10 cellular contexts compared by ENCODE assay signal in genomic region chr7:130352335-130353074, GRCh38. TPM values are rescaled to one million over a fixed set of nuclear protein-coding genes. Genes with fewer than 3 reads are reported as not detected.
A peak's percentile ranks its signal among the peaks of the same experiment; 100 is the strongest.
DNase-seq lines count a peak whose midpoint lies in the region; ATAC-seq and TF ChIP-seq lines count a peak whose summit lies in the region.
"Had no signal": no experiment of that assay in that cellular context is flagged by ENCODE, and none has a peak within 500 bp of the region (broad histone marks: within the 10 kb centered on the region; RNA-seq: fewer than 3 reads in every experiment).

No MANE protein-coding gene starts in this region.

- H3K4ac ChIP-seq in H9 (ENCODE audit: low read depth, low read length): no peak overlapping the region

- no peak overlapping the region for H3K27ac Mint-ChIP-seq in glutamatergic neuron (ENCODE audit: unreplicated experiment)
- H3K27ac Mint-ChIP-seq in H9: no peak overlapping the region

- no peak overlapping the region for H2BK12ac ChIP-seq in H9 (ENCODE audit: insufficient read length, low read depth, low read length)

- TF ChIP-seq CTCF in HCT116 (IDR thresholded peaks at IDR 0.05 in 2 of 3, conservative IDR thresholded peaks at IDR 0.05 in 1 of 3; ENCODE audit: borderline replicate concordance in 1 of 3, insufficient read depth in 1 of 3, low read depth in 2 of 3, low read length in 2 of 3): no peak
- no peak for TF ChIP-seq CTCF in gastroesophageal sphincter (IDR thresholded peaks at IDR 0.05)
- TF ChIP-seq CTCF in smooth muscle cell (IDR thresholded peaks at IDR 0.05; ENCODE audit: borderline replicate concordance, insufficient read depth, poor library complexity, severe bottlenecking): no peak
- no peak for TF ChIP-seq CTCF in glutamatergic neuron (IDR thresholded peaks at IDR 0.05; ENCODE audit: partially characterized antibody, unreplicated experiment)
- no peak for TF ChIP-seq CTCF in H9 (conservative IDR thresholded peaks at IDR 0.05)

- H2BK15ac ChIP-seq in H9 (ENCODE audit: low read depth, low read length): no peak overlapping the region

- H3K18ac ChIP-seq in H9 (ENCODE audit: insufficient read length, low read depth, low read length): no peak overlapping the region

- intact Hi-C loops in HCT116 (cut with micrococcal nuclease): no loop called here

- RAD21 ChIA-PET in HCT116 (lab: Charles Lee; ENCODE audit: low non-redundant PET in 1 of 2, low total read pairs in 2 of 2, uncharacterized antibody in 2 of 2, unreplicated experiment in 2 of 2): no interaction called here

- H3K36me3 Mint-ChIP-seq in glutamatergic neuron (ENCODE audit: unreplicated experiment): no peaks in the 10 kb centered on the region
- no peaks in the 10 kb centered on the region for H3K36me3 Mint-ChIP-seq in H9 (ENCODE audit: insufficient read depth in 1 of 3, low read depth in 3 of 3)

- H3K4me1 ChIP-seq in HCT116 (ENCODE audit: control insufficient read depth in 1 of 2, insufficient read depth in 2 of 2, low read length in 2 of 2) (peaks cover 28 to 39% of the 10 kb centered on the region in 2 experiments), gastroesophageal sphincter (peaks cover 0 to 47% (median 28%) of the 10 kb centered on the region in 3 donors), smooth muscle cell (ENCODE audit: low read depth) (peaks cover 49% of the 10 kb centered on the region), H9 (ENCODE audit: insufficient read depth, low read length) (peaks cover 10% of the 10 kb centered on the region; the same call in 1 of the 2 replicates)
- H3K4me1 ChIP-seq: parathyroid adenoma had no signal

- H3K4me3 ChIP-seq in HCT116 (replicated peaks in 1 of 2; ENCODE audit: low read depth in 1 of 2, low read length in 2 of 2) (no peak overlapping the region), gastroesophageal sphincter (no peak overlapping the region), smooth muscle cell (no peak overlapping the region)

- no peak for TF ChIP-seq RAD21 in HCT116 (IDR thresholded peaks at IDR 0.05; ENCODE audit: low read depth)

- peaks cover 35% of the 10 kb centered on the region for H3F3A ChIP-seq in smooth muscle cell (ENCODE audit: low read depth)

- H4K8ac ChIP-seq in H9 (replicated peaks; ENCODE audit: insufficient read length, low read depth, low read length): no peak overlapping the region

- no peak for TF ChIP-seq EP300 in gastroesophageal sphincter (IDR thresholded peaks at IDR 0.05)

- H2BK20ac ChIP-seq in H9 (ENCODE audit: low read depth, low read length, poor library complexity, severe bottlenecking): no peak overlapping the region

- H3K23ac ChIP-seq in H9 (ENCODE audit: insufficient read length, low read depth, low read length): no peak overlapping the region

- H2AFZ ChIP-seq in HCT116 (ENCODE audit: low read depth, low read length, poor library complexity, severe bottlenecking): peak overlapping the region; percentile 78
- no peak overlapping the region for H2AFZ ChIP-seq in smooth muscle cell (ENCODE audit: low read depth)
- H2AFZ ChIP-seq in H9 (ENCODE audit: low read length): no peak overlapping the region
- H2AFZ ChIP-seq: parathyroid adenoma had no signal

- no peak for DNase-seq in HCT116 (ENCODE audit: low read depth, low spot score)
- peak; percentile 63 for DNase-seq in RPMI7951 (ENCODE audit: low read depth)
- no peak for DNase-seq in smooth muscle cell (lab: John Stamatoyannopoulos, UW; ENCODE audit: unreplicated experiment)
- DNase-seq in glutamatergic neuron: no peak
- DNase-seq in H9: no peak
- DNase-seq in activated CD4-positive, alpha-beta T cell treated with anti-CD3 and anti-CD28 coated beads, Interleukin-2, amount 50 U/mL, for 1 hour: no peak
- no peak for DNase-seq in NCI-H1694 (lab: John Stamatoyannopoulos, UW)
- DNase-seq: activated effector memory CD4-positive, alpha-beta T cell treated with anti-CD3 and anti-CD28 coated beads, Interleukin-2, amount 50 U/mL, for 16 hours had no signal

- H2BK5ac ChIP-seq in H9 (ENCODE audit: insufficient read length, low read length): no peak overlapping the region

- H4K91ac ChIP-seq in H9 (ENCODE audit: insufficient read length, low read depth, low read length): no peak overlapping the region

- no peak overlapping the region for H2AK5ac ChIP-seq in H9 (ENCODE audit: insufficient read length, low read length)

- no peak overlapping the region for H3K14ac ChIP-seq in H9 (ENCODE audit: insufficient read depth, low read length)

- ATAC-seq in HCT116: no peak
- no peak for ATAC-seq in gastroesophageal sphincter

- H3K4me2 ChIP-seq in HCT116 (ENCODE audit: low read length) (peak overlapping the region; percentile 39), smooth muscle cell (peak overlapping the region; percentile 5), H9 (ENCODE audit: insufficient read depth, insufficient read length, low read length) (no peak overlapping the region)

- H3K79me2 ChIP-seq in HCT116 (ENCODE audit: insufficient read depth, low read length): no peaks in the 10 kb centered on the region
- H3K79me2 ChIP-seq in smooth muscle cell (ENCODE audit: low read depth): no peaks in the 10 kb centered on the region
- H3K79me2 ChIP-seq in H9 (ENCODE audit: insufficient read depth, low read length): no peaks in the 10 kb centered on the region
- H3K79me2 ChIP-seq: parathyroid adenoma had no signal

- CTCF ChIA-PET in HCT116 (lab: Charles Lee): no interaction called here

- no peaks in the 10 kb centered on the region for H3K9me2 ChIP-seq in HCT116 (ENCODE audit: insufficient read depth)

- peaks cover 5% of the 10 kb centered on the region for H3K27me3 Mint-ChIP-seq in glutamatergic neuron (ENCODE audit: unreplicated experiment)
- peaks cover 5% of the 10 kb centered on the region; the same call in 1 of the 2 replicates for H3K27me3 Mint-ChIP-seq in H9 (ENCODE audit: low read depth)

- H4K20me1 ChIP-seq in HCT116 (ENCODE audit: insufficient read depth) (no peaks in the 10 kb centered on the region), smooth muscle cell (ENCODE audit: low read depth) (no peaks in the 10 kb centered on the region), H9 (ENCODE audit: control insufficient read depth, insufficient read depth, insufficient read length) (no peaks in the 10 kb centered on the region)

- H3K4me3 Mint-ChIP-seq in glutamatergic neuron (ENCODE audit: unreplicated experiment) (no peak overlapping the region), H9 (no peak overlapping the region; a peak in 1 of 5 replicates)

- H3K79me1 ChIP-seq in H9 (ENCODE audit: insufficient read depth, low read depth, low read length, poor library complexity, severe bottlenecking): no peaks in the 10 kb centered on the region

- H3K36me3 ChIP-seq in HCT116 (ENCODE audit: control insufficient read depth in 1 of 2, insufficient read depth in 2 of 2, low read length in 2 of 2): no peaks in the 10 kb centered on the region
- no peaks in the 10 kb centered on the region for H3K36me3 ChIP-seq in gastroesophageal sphincter
- no peaks in the 10 kb centered on the region for H3K36me3 ChIP-seq in smooth muscle cell (ENCODE audit: low read depth)

- H3K27ac ChIP-seq in HCT116 (ENCODE audit: low read depth, low read length) (no peak overlapping the region), gastroesophageal sphincter (peak overlapping the region in 3 of 4 donors; percentile 35 to 70 (median 69)), smooth muscle cell (ENCODE audit: low read depth) (peak overlapping the region; percentile 41), H9 (ENCODE audit: insufficient read length, low read depth, low read length) (no peak overlapping the region)
- H3K27ac ChIP-seq: parathyroid adenoma had no signal

- H3T11ph ChIP-seq in H9 (ENCODE audit: low read length): no peak overlapping the region

- H3K27me3 ChIP-seq in HCT116 (ENCODE audit: insufficient read depth, low read length) (no peaks in the 10 kb centered on the region), gastroesophageal sphincter (no peaks in the 10 kb centered on the region), smooth muscle cell (ENCODE audit: low read depth) (no peaks in the 10 kb centered on the region), H9 (ENCODE audit: insufficient read depth, low read length) (no peaks in the 10 kb centered on the region)

- BruUV-seq in HCT116 (replicated peaks; lab: Mats Ljungman, UMichigan): no TSS peak

- POLR2A ChIA-PET in HCT116 (lab: Charles Lee): interaction anchor here (0.6 kb wide), 1 partner anchor 288 kb away, joined by 3 read pairs; no protein-coding TSS in a partner anchor

- WGBS in gastroesophageal sphincter (ENCODE audit: low coverage in 1 of 2), 2 donors: 47 to 60% methylated on average over 9 to 17 of the region's 19 CpGs
- 68% methylated on average over 19 of the region's 19 CpGs for WGBS in smooth muscle cell (ENCODE audit: low lambda C conversion rate)
- WGBS in H9 (ENCODE audit: extremely low coverage, insufficient read length, low lambda C conversion rate): no CpG with 5 or more reads among the region's 19 CpGs

- H4K5ac ChIP-seq in H9 (ENCODE audit: insufficient read length, low read depth, low read length): no peak overlapping the region

- no peaks in the 10 kb centered on the region for H3K23me2 ChIP-seq in H9 (ENCODE audit: insufficient read length, low read depth, low read length, poor library complexity, severe bottlenecking)

- H3K9me3 Mint-ChIP-seq in glutamatergic neuron (ENCODE audit: unreplicated experiment): peaks cover 2% of the 10 kb centered on the region
- no peaks in the 10 kb centered on the region for H3K9me3 Mint-ChIP-seq in H9

- peaks cover 33% of the 10 kb centered on the region for H3K4me1 Mint-ChIP-seq in glutamatergic neuron (ENCODE audit: low read depth, unreplicated experiment)
- peaks cover 43 to 51% of the 10 kb centered on the region in 2 experiments for H3K4me1 Mint-ChIP-seq in H9

- no peaks in the 10 kb centered on the region for H3K9me3 ChIP-seq in HCT116 (ENCODE audit: control insufficient read depth in 1 of 2, insufficient read depth in 1 of 2, low read depth in 1 of 2, low read length in 2 of 2)
- H3K9me3 ChIP-seq in gastroesophageal sphincter: no peaks in the 10 kb centered on the region
- H3K9me3 ChIP-seq in smooth muscle cell (replicated peaks; ENCODE audit: low read depth): no peaks in the 10 kb centered on the region
- no peaks in the 10 kb centered on the region for H3K9me3 ChIP-seq in H9 (ENCODE audit: control insufficient read depth, low read depth, low read length)

- TF ChIP-seq POLR2A in HCT116 (IDR thresholded peaks at IDR 0.05; ENCODE audit: borderline replicate concordance, extremely low read depth, insufficient read depth, insufficient read length): no peak
- no peak for TF ChIP-seq POLR2A in gastroesophageal sphincter (IDR thresholded peaks at IDR 0.05)

- no peak overlapping the region for H2BK120ac ChIP-seq in H9 (ENCODE audit: low read depth, low read length, poor library complexity, severe bottlenecking)

- no peak overlapping the region for H3K56ac ChIP-seq in H9 (ENCODE audit: insufficient read length, low read depth, low read length)

- H3K9ac ChIP-seq in HCT116 (ENCODE audit: low read length): no peak overlapping the region
- peak overlapping the region; percentile 6 for H3K9ac ChIP-seq in smooth muscle cell (ENCODE audit: low read depth)
- no peak overlapping the region for H3K9ac ChIP-seq in H9 (ENCODE audit: extremely low read depth, insufficient read length, low read length)
- H3K9ac ChIP-seq: parathyroid adenoma had no signal

RNA-seq across cellular contexts. Expression of gene CPA5, which starts 7.9 kb away (rescaled TPM):
- total RNA-seq in HCT116 (2021; ENCODE audit: unreplicated experiment) (not detected), gastroesophageal sphincter (not detected), smooth muscle cell (not detected in 2 replicates), glutamatergic neuron (ENCODE audit: unreplicated experiment) (not detected), H9 (2021) (not detected in 2 replicates)
- 0.08 TPM in 1 of 2 replicates, not detected in the other for polyA plus RNA-seq in HCT116 (2012)
- total RNA-seq in RPMI7951 (2014; rRNA removed; shearing (Covaris generic)): 0.12 and 0.20 TPM in 2 replicates
- polyA plus RNA-seq in smooth muscle cell: 0.45 TPM in 1 of 2 replicates, not detected in the other

RNA-seq across cellular contexts. Expression of gene CPA1, which starts 27.8 kb away (rescaled TPM):
- total RNA-seq in HCT116 (2021; ENCODE audit: unreplicated experiment): 11.9 TPM
- polyA plus RNA-seq in HCT116 (2012): not detected in 2 replicates
- total RNA-seq in RPMI7951 (2014; rRNA removed; shearing (Covaris generic)): not detected in 2 replicates
- total RNA-seq in gastroesophageal sphincter: under 1 TPM in 1 of 4 donors, not detected in 3; 0.42 TPM
- 0.90 TPM in 2 replicates for total RNA-seq in smooth muscle cell
- polyA plus RNA-seq in smooth muscle cell: 1.7 and 3.8 TPM in 2 replicates
- not detected for total RNA-seq in glutamatergic neuron (ENCODE audit: unreplicated experiment)
- not detected in 2 replicates for total RNA-seq in H9 (2021)

RNA-seq across cellular contexts. Expression of gene CPA4, which starts 59.5 kb away (rescaled TPM):
- total RNA-seq in HCT116 (2021; ENCODE audit: unreplicated experiment) (38.7 TPM), gastroesophageal sphincter (under 1 TPM in 1 of 4 donors, not detected in 3; 0.93 TPM), smooth muscle cell (8.8 and 14.8 TPM in 2 replicates), glutamatergic neuron (ENCODE audit: unreplicated experiment) (not detected), H9 (2021) (not detected in 2 replicates)
- 12.6 and 21.5 TPM in 2 replicates for polyA plus RNA-seq in HCT116 (2012)
- 16.8 and 17.9 TPM in 2 replicates for total RNA-seq in RPMI7951 (2014; rRNA removed; shearing (Covaris generic))
- 6.3 and 12.3 TPM in 2 replicates for polyA plus RNA-seq in smooth muscle cell

Comparison
In these comparisons a context has a peak if more than half of its experiments do, and no peak if none do; other contexts are left out.
1. H3K27ac ChIP-seq: peak in gastroesophageal sphincter (3 of 4) and smooth muscle cell (single experiment); none in HCT116 (single experiment) and H9 (single experiment).